In genomic region chr12:49705479-49706267, GRCh38 we compare ENCODE assay signal across 8 cellular contexts. TPM values are rescaled to one million over a fixed set of nuclear protein-coding genes. Genes with fewer than 3 reads are reported as not detected.
A peak's percentile ranks its signal among the peaks of the same experiment; 100 is the strongest.
DNase-seq lines count a peak whose midpoint lies in the region; ATAC-seq and TF ChIP-seq lines count a peak whose summit lies in the region.

No MANE protein-coding gene starts in this region.

- H3K36me3 ChIP-seq in thoracic aorta = no peaks in the 10 kb centered on the region

- H3K36me3 Mint-ChIP-seq in activated naive CD4-positive, alpha-beta T cell treated with anti-CD3 and anti-CD28 coated beads for 36 hours (ENCODE audit: low read depth) = no peaks in the 10 kb centered on the region

- H3K9me3 ChIP-seq in thoracic aorta = no peaks in the 10 kb centered on the region

- H3K27ac Mint-ChIP-seq in activated naive CD4-positive, alpha-beta T cell treated with anti-CD3 and anti-CD28 coated beads for 36 hours = peak overlapping the region; percentile 85

- peak; percentile 49 for DNase-seq in activated naive CD4-positive, alpha-beta T cell treated with anti-CD3 and anti-CD28 coated beads for 36 hours
- no peak for DNase-seq in activated naive CD4-positive, alpha-beta T cell (lab: John Stamatoyannopoulos, UW)
- DNase-seq in ecto neural progenitor cell (ENCODE audit: low spot score) (peak; percentile 60), midbrain (lab: John Stamatoyannopoulos, UW) (peak; percentile 50), thoracic aorta (ENCODE audit: low spot score) (no peak), HT-29 (ENCODE audit: low spot score) (no peak)

- peak overlapping the region; percentile 69 to 82 for H3K27ac ChIP-seq in thoracic aorta

- H3K27me3 ChIP-seq in thoracic aorta (replicated peaks; ENCODE audit: insufficient read depth) = no peaks in the 10 kb centered on the region

- H3K4me1 Mint-ChIP-seq in activated naive CD4-positive, alpha-beta T cell treated with anti-CD3 and anti-CD28 coated beads for 36 hours (ENCODE audit: low read depth) = peaks cover 50% of the 10 kb centered on the region

- H3K9me3 Mint-ChIP-seq in activated naive CD4-positive, alpha-beta T cell treated with anti-CD3 and anti-CD28 coated beads for 36 hours = no peaks in the 10 kb centered on the region

- ATAC-seq in SK-N-SH treated with all-trans-retinoic acid at 6 μM for 48 hours (peak; percentile 48), thoracic aorta (ENCODE audit: insufficient number of reproducible peaks, low FRiP score, low read depth) (no peak), GM18873 (IDR thresholded peaks at IDR 0.05; ENCODE audit: low FRiP score, unreplicated experiment) (no peak)

- peak overlapping the region; percentile 84 for H3K4me3 ChIP-seq in thoracic aorta

- TF ChIP-seq CTCF in thoracic aorta (IDR thresholded peaks at IDR 0.05) = no peak

- no peaks in the 10 kb centered on the region for H3K27me3 Mint-ChIP-seq in activated naive CD4-positive, alpha-beta T cell treated with anti-CD3 and anti-CD28 coated beads for 36 hours (ENCODE audit: low read depth)

- H3K4me1 ChIP-seq in thoracic aorta (ENCODE audit: control insufficient read depth in 1 of 2, low read depth in 2 of 2) = peaks cover 16 to 32% of the 10 kb centered on the region in 2 donors

- peak overlapping the region; percentile 89 for H3K4me3 Mint-ChIP-seq in activated naive CD4-positive, alpha-beta T cell treated with anti-CD3 and anti-CD28 coated beads for 36 hours

- intact Hi-C loops in activated naive CD4-positive, alpha-beta T cell treated with anti-CD3 and anti-CD28 coated beads for 36 hours (cut with micrococcal nuclease) = loop anchor here (5.0 kb wide), 1 partner anchor 138 kb away; the partner anchor contains the start of gene MCRS1

- CTCF ChIA-PET in activated naive CD4-positive, alpha-beta T cell treated with anti-CD3 and anti-CD28 coated beads for 36 hours (lab: Charles Lee) = interaction anchor here (0.9 to 17.1 kb wide), 14 partner anchors 14 to 84 kb away, joined by 3 to 450 read pairs (median 6); no protein-coding TSS in a partner anchor

TF ChIP-seq in SK-N-SH treated with all-trans-retinoic acid at 6 μM for 48 hours, 23 proteins besides CTCF, POLR2A, EP300 and RAD21 (continues in another document):
- TF ChIP-seq ZNF8 (CRISPR knock-in tag; IDR thresholded peaks at IDR 0.05) = no peak
- no peak for TF ChIP-seq OSR1 (CRISPR knock-in tag; IDR thresholded peaks at IDR 0.05)
- no peak for TF ChIP-seq TOX (CRISPR knock-in tag; IDR thresholded peaks at IDR 0.05; ENCODE audit: borderline replicate concordance)
- no peak for TF ChIP-seq TCF4 (CRISPR knock-in tag; IDR thresholded peaks at IDR 0.05; ENCODE audit: borderline replicate concordance)
- TF ChIP-seq ZFP3 (CRISPR knock-in tag; IDR thresholded peaks at IDR 0.05) = no peak
- TF ChIP-seq POU6F1 (CRISPR knock-in tag; IDR thresholded peaks at IDR 0.05; ENCODE audit: borderline replicate concordance, low read depth) = no peak
- TF ChIP-seq CREB5 (CRISPR knock-in tag; IDR thresholded peaks at IDR 0.05; ENCODE audit: low read depth) = no peak
- TF ChIP-seq ZFP30 (CRISPR knock-in tag; IDR thresholded peaks at IDR 0.05) = no peak
- no peak for TF ChIP-seq RARB (CRISPR knock-in tag; IDR thresholded peaks at IDR 0.05)
- TF ChIP-seq ARNTL (CRISPR knock-in tag; IDR thresholded peaks at IDR 0.05; ENCODE audit: borderline replicate concordance, low read depth) = no peak
- no peak for TF ChIP-seq TSHZ2 (CRISPR knock-in tag; IDR thresholded peaks at IDR 0.05)
- no peak for TF ChIP-seq CSDC2 (CRISPR knock-in tag; IDR thresholded peaks at IDR 0.05)
- no peak for TF ChIP-seq ZC3H10 (CRISPR knock-in tag; IDR thresholded peaks at IDR 0.05)
- no peak for TF ChIP-seq CSRNP3 (CRISPR knock-in tag; IDR thresholded peaks at IDR 0.05)
- no peak for TF ChIP-seq BACH2 (CRISPR knock-in tag; IDR thresholded peaks at IDR 0.05; ENCODE audit: borderline replicate concordance)
- no peak for TF ChIP-seq ESRRG (CRISPR knock-in tag; IDR thresholded peaks at IDR 0.05)
- TF ChIP-seq PATZ1 (CRISPR knock-in tag; IDR thresholded peaks at IDR 0.05; ENCODE audit: borderline replicate concordance) = no peak
- TF ChIP-seq PPARA (CRISPR knock-in tag; IDR thresholded peaks at IDR 0.05; ENCODE audit: borderline replicate concordance) = no peak

RNA-seq across cellular contexts. Expression of gene FMNL3, which starts 1.5 kb away (rescaled TPM):
- 10 to 100 TPM; 20.0 to 20.7 TPM for total RNA-seq in activated naive CD4-positive, alpha-beta T cell treated with anti-CD3 and anti-CD28 coated beads for 36 hours
- 10 to 100 TPM; 26.7 to 37.4 TPM for total RNA-seq in thoracic aorta
- total RNA-seq in HT-29 (2014; rRNA removed; shearing (Covaris generic)) = 0.89 and 1.0 TPM in 2 replicates

RNA-seq across cellular contexts. Expression of gene TMBIM6, which starts 35.7 kb away (rescaled TPM):
- 100 to 1,000 TPM; 466 to 498 TPM for total RNA-seq in activated naive CD4-positive, alpha-beta T cell treated with anti-CD3 and anti-CD28 coated beads for 36 hours
- 100 to 1,000 TPM; 232 to 244 TPM for total RNA-seq in thoracic aorta
- total RNA-seq in HT-29 (2014; rRNA removed; shearing (Covaris generic)) = 409 and 478 TPM in 2 replicates

Comparison
In these comparisons a context has a peak if more than half of its experiments do, and no peak if none do; other contexts are left out.
1. DNase-seq: peak in activated naive CD4-positive, alpha-beta T cell treated with anti-CD3 and anti-CD28 coated beads for 36 hours (single experiment), ecto neural progenitor cell (single experiment) and midbrain (single experiment); none in activated naive CD4-positive, alpha-beta T cell (0 of 4), thoracic aorta (single experiment) and HT-29 (single experiment).
2. RNA of gene FMNL3, which starts 1.5 kb away (total RNA-seq): 26.7 to 37.4 TPM in thoracic aorta and 20.0 to 20.7 TPM in activated naive CD4-positive, alpha-beta T cell treated with anti-CD3 and anti-CD28 coated beads for 36 hours; 0.89 to 1.0 TPM in HT-29; every median in the first group is over 10 times any median in the second.